8 cellular contexts compared by ENCODE assay signal in the genomic region with DNA sequence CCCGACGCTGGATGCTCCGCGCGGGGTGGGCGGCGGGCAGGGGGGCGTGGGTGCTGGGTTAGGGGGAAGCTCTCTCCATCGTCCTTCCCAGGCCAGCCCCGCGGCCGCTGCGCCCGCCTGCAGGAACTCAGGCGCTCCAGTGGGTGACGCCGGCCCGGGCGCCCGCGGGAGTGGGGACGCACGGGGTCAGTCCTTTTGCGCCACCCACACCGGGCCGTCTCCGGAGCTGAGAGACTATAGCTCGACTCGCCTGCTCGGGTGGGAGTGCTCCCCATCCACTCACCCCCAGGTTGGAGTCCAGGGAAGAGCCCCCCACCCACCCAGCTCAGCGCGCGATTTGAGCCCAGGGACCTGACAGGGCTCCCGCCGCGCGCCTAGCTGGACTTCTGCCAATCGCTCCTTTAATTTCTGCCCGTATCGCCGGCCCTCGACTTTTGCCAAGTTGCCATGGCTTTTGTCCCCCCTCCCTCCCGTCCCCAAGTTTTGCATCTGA.
DNase-seq lines count a peak whose midpoint lies in the region; ATAC-seq, FAIRE-seq and TF ChIP-seq lines count a peak whose summit lies in the region.

No MANE protein-coding gene starts in this region.

- peak; percentile 39 for ATAC-seq in HCT116
- ATAC-seq in HG02973 (IDR thresholded peaks at IDR 0.05; ENCODE audit: unreplicated experiment), result no peak
- no peak for ATAC-seq in activated T-cell treated with anti-CD3 and anti-CD28 coated beads, Interleukin-2, amount 50 U/mL, for 4 hours
- ATAC-seq in HG02852 (IDR thresholded peaks at IDR 0.05; ENCODE audit: unreplicated experiment), result no peak

- H3K4me3 Mint-ChIP-seq in activated T-cell treated with anti-CD3 and anti-CD28 coated beads, Interleukin-2, amount 50 U/mL, for 4 hours, result no peak overlapping the region

- H2AFZ ChIP-seq in HCT116 (ENCODE audit: low read depth, low read length, poor library complexity, severe bottlenecking), result peak overlapping the region; percentile 56

- H3K9me3 Mint-ChIP-seq in activated T-cell treated with anti-CD3 and anti-CD28 coated beads, Interleukin-2, amount 50 U/mL, for 4 hours, result no peaks in the 10 kb centered on the region

- DNase-seq in HCT116 (ENCODE audit: low read depth, low spot score) (no peak), WERI-Rb-1 (peak; percentile 54), skeletal muscle cell (ENCODE audit: low read depth) (no peak), HTR-8/SVneo (ENCODE audit: insufficient read length, low spot score) (no peak)
- DNase-seq in activated T-cell treated with anti-CD3 and anti-CD28 coated beads, Interleukin-2, amount 50 U/mL, for 4 hours, result no peak

- POLR2A ChIA-PET in HCT116 (lab: Charles Lee), result no interaction called here

- H3K36me3 ChIP-seq in HCT116 (ENCODE audit: control insufficient read depth in 1 of 2, insufficient read depth in 2 of 2, low read length in 2 of 2) (no peaks in the 10 kb centered on the region), WERI-Rb-1 (no peaks in the 10 kb centered on the region), iPS-18a (ENCODE audit: control insufficient read depth, low read depth, low read length) (no peaks in the 10 kb centered on the region)

- peaks cover 17 to 18% of the 10 kb centered on the region in 2 experiments; a peak in 2 of 4 replicates for H3K4me1 ChIP-seq in HCT116 (ENCODE audit: control insufficient read depth in 1 of 2, insufficient read depth in 2 of 2, low read length in 2 of 2)
- H3K4me1 ChIP-seq in iPS-18a (ENCODE audit: control insufficient read depth, low read depth, low read length), result peaks cover 14% of the 10 kb centered on the region

- BruUV-seq in HCT116 (replicated peaks; lab: Mats Ljungman, UMichigan), result no TSS peak

- peaks cover 50% of the 10 kb centered on the region for H3K27me3 Mint-ChIP-seq in activated T-cell treated with anti-CD3 and anti-CD28 coated beads, Interleukin-2, amount 50 U/mL, for 4 hours (ENCODE audit: low read depth)

- H4K20me1 ChIP-seq in HCT116 (ENCODE audit: insufficient read depth), result no peaks in the 10 kb centered on the region

- CTCF ChIA-PET in HCT116 (lab: Charles Lee), result interaction anchor here (1.0 kb wide), 1 partner anchor 112 kb away, joined by 3 read pairs; no protein-coding TSS in a partner anchor

- no peak overlapping the region; the same call in 1 of the 2 replicates for H3K27ac ChIP-seq in HCT116 (ENCODE audit: low read depth, low read length)
- H3K27ac ChIP-seq in WERI-Rb-1, result no peak overlapping the region
- no peak overlapping the region for H3K27ac ChIP-seq in iPS-18a (ENCODE audit: low read length)

- no peak for TF ChIP-seq RAD21 in HCT116 (IDR thresholded peaks at IDR 0.05; ENCODE audit: low read depth)

- RAD21 ChIA-PET in HCT116 (lab: Charles Lee; ENCODE audit: low non-redundant PET in 1 of 2, low total read pairs in 2 of 2, uncharacterized antibody in 2 of 2, unreplicated experiment in 2 of 2), result no interaction called here

- H3K4me3 ChIP-seq in HCT116 (replicated peaks in 1 of 2; ENCODE audit: low read depth in 1 of 2, low read length in 2 of 2) (peak overlapping the region; percentile 52 to 69), WERI-Rb-1 (ENCODE audit: low read depth, low read length) (peak overlapping the region; percentile 50), iPS-18a (ENCODE audit: low read length) (peak overlapping the region; percentile 65), skeletal muscle cell (ENCODE audit: low read depth, low read length) (peak overlapping the region; percentile 22)

- intact Hi-C loops in HCT116 (cut with micrococcal nuclease), result no loop called here

- H3K36me3 Mint-ChIP-seq in activated T-cell treated with anti-CD3 and anti-CD28 coated beads, Interleukin-2, amount 50 U/mL, for 4 hours (ENCODE audit: insufficient read depth), result no peaks in the 10 kb centered on the region

- no peaks in the 10 kb centered on the region for H3K27me3 ChIP-seq in HCT116 (ENCODE audit: insufficient read depth, low read length)
- H3K27me3 ChIP-seq in WERI-Rb-1 (ENCODE audit: insufficient read depth, low read depth, severe bottlenecking), result no peaks in the 10 kb centered on the region
- peaks cover 53% of the 10 kb centered on the region for H3K27me3 ChIP-seq in iPS-18a (ENCODE audit: control insufficient read depth, insufficient read depth, low read length)

- H3K9me3 ChIP-seq in HCT116 (ENCODE audit: control insufficient read depth in 1 of 2, insufficient read depth in 1 of 2, low read depth in 1 of 2, low read length in 2 of 2) (no peaks in the 10 kb centered on the region), WERI-Rb-1 (ENCODE audit: severe bottlenecking) (no peaks in the 10 kb centered on the region), iPS-18a (ENCODE audit: control insufficient read depth, low read depth, low read length) (no peaks in the 10 kb centered on the region)

- peak overlapping the region; percentile 96 for H3K4me2 ChIP-seq in HCT116 (ENCODE audit: low read length)

- TF ChIP-seq CTCF in HCT116 (IDR thresholded peaks at IDR 0.05 in 2 of 3, conservative IDR thresholded peaks at IDR 0.05 in 1 of 3; ENCODE audit: borderline replicate concordance in 1 of 3, insufficient read depth in 1 of 3, low read depth in 2 of 3, low read length in 2 of 3), result no peak
- TF ChIP-seq CTCF in WERI-Rb-1 (IDR thresholded peaks at IDR 0.05; ENCODE audit: low read depth, low read length), result 0 out of 2 replicates have a peak, but pooled peaks have one; percentile 21

- H3K79me2 ChIP-seq in HCT116 (ENCODE audit: insufficient read depth, low read length), result no peaks in the 10 kb centered on the region

- no peak for TF ChIP-seq POLR2A in HCT116 (IDR thresholded peaks at IDR 0.05; ENCODE audit: borderline replicate concordance, extremely low read depth, insufficient read depth, insufficient read length)

- H3K4me1 Mint-ChIP-seq in activated T-cell treated with anti-CD3 and anti-CD28 coated beads, Interleukin-2, amount 50 U/mL, for 4 hours (ENCODE audit: low read depth), result peaks cover 10% of the 10 kb centered on the region

- no peaks in the 10 kb centered on the region for H3K9me2 ChIP-seq in HCT116 (ENCODE audit: insufficient read depth)

- H3K9ac ChIP-seq in HCT116 (ENCODE audit: low read length), result peak overlapping the region; percentile 57
- H3K9ac ChIP-seq in iPS-18a (ENCODE audit: low read length), result no peak overlapping the region

- no peak for FAIRE-seq in HTR-8/SVneo (lab: Jason Lieb, UNC)

TF ChIP-seq in HCT116, 20 proteins besides CTCF, POLR2A, EP300 and RAD21:
- TF ChIP-seq FOSL1 (IDR thresholded peaks at IDR 0.05; ENCODE audit: low read depth) (no peak), ELF1 (IDR thresholded peaks at IDR 0.05; ENCODE audit: borderline replicate concordance, low read depth) (no peak), SRF (IDR thresholded peaks at IDR 0.05; ENCODE audit: low read depth) (no peak), JUND (IDR thresholded peaks at IDR 0.05) (no peak), SP1 (IDR thresholded peaks at IDR 0.05; ENCODE audit: low read depth) (no peak), ZNF274 (IDR thresholded peaks at IDR 0.05; ENCODE audit: low read depth, low read length) (no peak), POLR2AphosphoS5 (IDR thresholded peaks at IDR 0.05; ENCODE audit: low read depth, low read length) (no peak), TCF7L2 (IDR thresholded peaks at IDR 0.05; ENCODE audit: borderline replicate concordance, extremely low read depth, insufficient read depth, insufficient read length) (no peak)
- TF ChIP-seq, protein P1, sequence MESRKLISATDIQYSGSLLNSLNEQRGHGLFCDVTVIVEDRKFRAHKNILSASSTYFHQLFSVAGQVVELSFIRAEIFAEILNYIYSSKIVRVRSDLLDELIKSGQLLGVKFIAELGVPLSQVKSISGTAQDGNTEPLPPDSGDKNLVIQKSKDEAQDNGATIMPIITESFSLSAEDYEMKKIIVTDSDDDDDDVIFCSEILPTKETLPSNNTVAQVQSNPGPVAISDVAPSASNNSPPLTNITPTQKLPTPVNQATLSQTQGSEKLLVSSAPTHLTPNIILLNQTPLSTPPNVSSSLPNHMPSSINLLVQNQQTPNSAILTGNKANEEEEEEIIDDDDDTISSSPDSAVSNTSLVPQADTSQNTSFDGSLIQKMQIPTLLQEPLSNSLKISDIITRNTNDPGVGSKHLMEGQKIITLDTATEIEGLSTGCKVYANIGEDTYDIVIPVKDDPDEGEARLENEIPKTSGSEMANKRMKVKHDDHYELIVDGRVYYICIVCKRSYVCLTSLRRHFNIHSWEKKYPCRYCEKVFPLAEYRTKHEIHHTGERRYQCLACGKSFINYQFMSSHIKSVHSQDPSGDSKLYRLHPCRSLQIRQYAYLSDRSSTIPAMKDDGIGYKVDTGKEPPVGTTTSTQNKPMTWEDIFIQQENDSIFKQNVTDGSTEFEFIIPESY (IDR thresholded peaks at IDR 0.05; ENCODE audit: extremely low read depth, insufficient replicate concordance, low read length), result no peak
- TF ChIP-seq, protein P2, sequence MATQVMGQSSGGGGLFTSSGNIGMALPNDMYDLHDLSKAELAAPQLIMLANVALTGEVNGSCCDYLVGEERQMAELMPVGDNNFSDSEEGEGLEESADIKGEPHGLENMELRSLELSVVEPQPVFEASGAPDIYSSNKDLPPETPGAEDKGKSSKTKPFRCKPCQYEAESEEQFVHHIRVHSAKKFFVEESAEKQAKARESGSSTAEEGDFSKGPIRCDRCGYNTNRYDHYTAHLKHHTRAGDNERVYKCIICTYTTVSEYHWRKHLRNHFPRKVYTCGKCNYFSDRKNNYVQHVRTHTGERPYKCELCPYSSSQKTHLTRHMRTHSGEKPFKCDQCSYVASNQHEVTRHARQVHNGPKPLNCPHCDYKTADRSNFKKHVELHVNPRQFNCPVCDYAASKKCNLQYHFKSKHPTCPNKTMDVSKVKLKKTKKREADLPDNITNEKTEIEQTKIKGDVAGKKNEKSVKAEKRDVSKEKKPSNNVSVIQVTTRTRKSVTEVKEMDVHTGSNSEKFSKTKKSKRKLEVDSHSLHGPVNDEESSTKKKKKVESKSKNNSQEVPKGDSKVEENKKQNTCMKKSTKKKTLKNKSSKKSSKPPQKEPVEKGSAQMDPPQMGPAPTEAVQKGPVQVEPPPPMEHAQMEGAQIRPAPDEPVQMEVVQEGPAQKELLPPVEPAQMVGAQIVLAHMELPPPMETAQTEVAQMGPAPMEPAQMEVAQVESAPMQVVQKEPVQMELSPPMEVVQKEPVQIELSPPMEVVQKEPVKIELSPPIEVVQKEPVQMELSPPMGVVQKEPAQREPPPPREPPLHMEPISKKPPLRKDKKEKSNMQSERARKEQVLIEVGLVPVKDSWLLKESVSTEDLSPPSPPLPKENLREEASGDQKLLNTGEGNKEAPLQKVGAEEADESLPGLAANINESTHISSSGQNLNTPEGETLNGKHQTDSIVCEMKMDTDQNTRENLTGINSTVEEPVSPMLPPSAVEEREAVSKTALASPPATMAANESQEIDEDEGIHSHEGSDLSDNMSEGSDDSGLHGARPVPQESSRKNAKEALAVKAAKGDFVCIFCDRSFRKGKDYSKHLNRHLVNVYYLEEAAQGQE (IDR thresholded peaks at IDR 0.05; ENCODE audit: low read depth), result no peak
- TF ChIP-seq, protein P3, sequence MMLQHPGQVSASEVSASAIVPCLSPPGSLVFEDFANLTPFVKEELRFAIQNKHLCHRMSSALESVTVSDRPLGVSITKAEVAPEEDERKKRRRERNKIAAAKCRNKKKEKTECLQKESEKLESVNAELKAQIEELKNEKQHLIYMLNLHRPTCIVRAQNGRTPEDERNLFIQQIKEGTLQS (IDR thresholded peaks at IDR 0.05), result no peak
